In the genomic region with DNA sequence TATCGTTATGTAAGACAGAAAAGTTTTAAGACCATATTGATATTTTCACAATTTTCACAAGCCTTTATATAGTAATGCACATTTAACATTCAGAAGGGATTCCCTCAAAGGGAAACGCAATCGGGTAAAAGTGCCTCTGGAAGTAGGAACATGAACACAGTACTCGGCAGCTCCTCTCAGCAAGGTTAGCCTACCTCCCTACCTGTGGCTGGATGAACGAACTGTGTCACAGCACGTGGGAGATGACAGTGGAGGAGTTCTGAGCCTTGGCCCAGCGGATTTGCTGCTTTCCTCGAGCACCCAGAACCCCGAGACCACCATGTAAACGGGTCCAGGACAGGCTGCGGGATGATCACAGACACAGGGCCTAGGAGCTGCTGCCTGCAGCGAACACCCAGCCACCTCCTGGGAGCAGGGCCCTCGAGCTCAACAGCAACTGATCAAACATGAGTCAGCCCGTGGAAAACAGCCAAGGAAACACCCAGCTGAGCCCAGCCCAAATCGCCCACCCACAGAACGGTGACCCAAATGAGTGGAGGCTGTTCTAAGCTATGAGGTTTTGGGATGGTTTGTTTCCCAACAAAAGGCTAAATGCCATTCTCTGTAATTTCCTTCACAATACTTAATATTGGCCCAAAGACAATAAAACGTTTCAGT, we compare ENCODE assay signal across 13 cellular contexts. TPM values are rescaled to one million over a fixed set of nuclear protein-coding genes. Genes with fewer than 3 reads are reported as not detected.
DNase-seq lines count a peak whose midpoint lies in the region; ATAC-seq and TF ChIP-seq lines count a peak whose summit lies in the region.
"Had no signal": no experiment of that assay in that cellular context is flagged by ENCODE, and none has a peak within 500 bp of the region (broad histone marks: within the 10 kb centered on the region; RNA-seq: fewer than 3 reads in every experiment).

No MANE protein-coding gene starts in this region.

- intact Hi-C loops in sciatic nerve (cut with DNase I): no loop called here

- peak; percentile 95 for ATAC-seq in sciatic nerve
- ATAC-seq in HG03159 (IDR thresholded peaks at IDR 0.05; ENCODE audit: unreplicated experiment): no peak
- no peak for ATAC-seq in HG03039 (IDR thresholded peaks at IDR 0.05; ENCODE audit: unreplicated experiment)
- no peak for ATAC-seq in GM19397 (IDR thresholded peaks at IDR 0.05; ENCODE audit: unreplicated experiment)

- peaks cover 28% of the 10 kb centered on the region for H3K4me1 Mint-ChIP-seq in progenitor cell of endocrine pancreas (ENCODE audit: low read depth)

- H3K27ac Mint-ChIP-seq in progenitor cell of endocrine pancreas: no peak overlapping the region
- H3K27ac Mint-ChIP-seq: stimulated activated naive CD8-positive, alpha-beta T cell treated with anti-CD3 and anti-CD28 coated beads, Interleukin-15, Interleukin-2, amounts not matched to agents 100 ng/mL and 50 ng/mL, for 24 hours had no signal

- TF ChIP-seq CTCF in progenitor cell of endocrine pancreas (IDR thresholded peaks at IDR 0.05; ENCODE audit: unreplicated experiment): no peak

- no peaks in the 10 kb centered on the region for H3K27me3 Mint-ChIP-seq in progenitor cell of endocrine pancreas

- DNase-seq in DMS153 treated with DMSO at 0.1 percent for 48 hours (lab: John Stamatoyannopoulos, UW; ENCODE audit: unreplicated experiment): peak; percentile 25
- peak; percentile 77 to 81 for DNase-seq in SHP77 (lab: John Stamatoyannopoulos, UW)
- peak; percentile 69 for DNase-seq in fibroblast of the conjunctiva (ENCODE audit: low read depth)
- peak; percentile 89 for DNase-seq in sciatic nerve (ENCODE audit: low spot score)
- DNase-seq in progenitor cell of endocrine pancreas (ENCODE audit: low spot score, unreplicated experiment): no peak
- DNase-seq: activated T-cell treated with anti-CD3 and anti-CD28 coated beads, Interleukin-2, amount 50 U/mL, for 1 hour; GF-D8; KG1; RPMI8226 had no signal

- H3K9me3 Mint-ChIP-seq in progenitor cell of endocrine pancreas (ENCODE audit: low read depth): peaks cover 15% of the 10 kb centered on the region

- H3K4me3 Mint-ChIP-seq in progenitor cell of endocrine pancreas (ENCODE audit: low read depth): no peak overlapping the region
- H3K4me3 Mint-ChIP-seq: stimulated activated naive CD8-positive, alpha-beta T cell treated with anti-CD3 and anti-CD28 coated beads, Interleukin-15, Interleukin-2, amounts not matched to agents 100 ng/mL and 50 ng/mL, for 24 hours had no signal

- H3K36me3 Mint-ChIP-seq in progenitor cell of endocrine pancreas (ENCODE audit: insufficient read depth): peaks cover 39% of the 10 kb centered on the region

RNA-seq across cellular contexts. Expression of gene FAT1, which starts 30.4 kb away (rescaled TPM):
- total RNA-seq in sciatic nerve: 151 TPM
- total RNA-seq in progenitor cell of endocrine pancreas: 263 and 264 TPM in 2 replicates
